1 cellular context compared by ENCODE assay signal in genomic region chr15:52735231-52736089, GRCh38.
TF ChIP-seq lines count a peak whose summit lies in the region.

No MANE protein-coding gene starts in this region.

TF ChIP-seq in HEK293, 187 proteins besides CTCF, POLR2A, EP300 and RAD21 (continued from another document):
- TF ChIP-seq ZBTB11 (tag by site-specific recombination; conservative IDR thresholded peaks at IDR 0.05; ENCODE audit: low read depth), result no peak
TF ChIP-seq in HEK293: peak in this region for 4.
